ENCODE assay signal across 32 cellular contexts in genomic region chr1:212021563-212021962, GRCh38.
"Had no signal": no experiment of that assay in that cellular context is flagged by ENCODE, and none has a peak within 500 bp of the region (broad histone marks: within the 10 kb centered on the region; RNA-seq: fewer than 3 reads in every experiment).

No MANE protein-coding gene starts in this region.

- H3K27ac Mint-ChIP-seq: activated CD4-positive, alpha-beta memory T cell treated with anti-CD3 and anti-CD28 coated beads for 36 hours; activated naive CD4-positive, alpha-beta T cell treated with anti-CD3 and anti-CD28 coated beads for 36 hours; activated naive CD4-positive, alpha-beta T cell treated with anti-CD3 and anti-CD28 coated beads, Interleukin-2, amount 50 U/mL, for 72 hours; activated T-helper 1 cell treated with anti-CD3 and anti-CD28 coated beads, Interleukin-12 subunit alpha, Interleukin-12 subunit beta, Interleukin-2, Interleukin-4 antibody, amounts not matched to agents 30 ng/mL and 10 ng/mL and 1 ng/mL, durations not matched to agents 14 hours and 24 hours and 36 hours; brain; T-helper 1 cell treated with Interleukin-12 subunit alpha and Interleukin-12 subunit beta and Interleukin-4 antibody, amounts not matched to agents 30 μg/mL and 1 μg/mL, for 36 hours; T-helper 2 cell treated with Interferon-gamma antibody and Interleukin-4, amounts not matched to agents 5 μg/mL and 100 μg/mL, for 36 hours; WTC11 had no signal

- H3K27me3 Mint-ChIP-seq: activated CD4-positive, alpha-beta memory T cell treated with anti-CD3 and anti-CD28 coated beads for 36 hours; brain had no signal

- H3K4me1 ChIP-seq: SJSA1 had no signal

- H3K4me1 Mint-ChIP-seq: WTC11 had no signal

- ATAC-seq: activated CD4-positive, CD25-positive, alpha-beta regulatory T cell treated with anti-CD3 and anti-CD28 coated beads, Interleukin-2, amount 50 U/mL, for 24 hours; activated naive CD4-positive, alpha-beta T cell treated with anti-CD3 and anti-CD28 coated beads, Interleukin-2, amount 50 U/mL, for 72 hours; activated T-cell treated with anti-CD3 and anti-CD28 coated beads, Interleukin-2, amount 50 U/mL, for 4 hours; Panc1; WTC11 had no signal

- FAIRE-seq: bronchial epithelial cell had no signal

- H3K9ac ChIP-seq: SK-N-SH had no signal

- H3K27ac ChIP-seq: SJSA1 had no signal

- H3K4me3 ChIP-seq: SJSA1 had no signal

- H3K4me3 Mint-ChIP-seq: activated CD4-positive, alpha-beta memory T cell treated with anti-CD3 and anti-CD28 coated beads for 36 hours; activated naive CD4-positive, alpha-beta T cell treated with anti-CD3 and anti-CD28 coated beads for 36 hours; activated T-cell treated with anti-CD3 and anti-CD28 coated beads, Interleukin-2, amount 50 U/mL, for 4 hours; activated T-helper 1 cell treated with anti-CD3 and anti-CD28 coated beads, Interleukin-12 subunit alpha, Interleukin-12 subunit beta, Interleukin-2, Interleukin-4 antibody, amounts not matched to agents 30 ng/mL and 10 ng/mL and 1 ng/mL, durations not matched to agents 14 hours and 24 hours and 36 hours; brain; T-helper 1 cell treated with Interleukin-12 subunit alpha and Interleukin-12 subunit beta and Interleukin-4 antibody, amounts not matched to agents 30 μg/mL and 1 μg/mL, for 36 hours; T-helper 2 cell treated with Interferon-gamma antibody and Interleukin-4, amounts not matched to agents 5 μg/mL and 100 μg/mL, for 36 hours; WTC11 had no signal

- DNase-seq: activated CD4-positive, alpha-beta memory T cell treated with anti-CD3 and anti-CD28 coated beads for 36 hours; activated CD4-positive, alpha-beta T cell treated with anti-CD3 and anti-CD28 coated beads for 4 hours; activated CD4-positive, alpha-beta T cell treated with anti-CD3 and anti-CD28 coated beads, Interleukin-2, amount 50 U/mL, for 1 hour; activated CD8-positive, alpha-beta memory T cell treated with anti-CD3 and anti-CD28 coated beads, Interleukin-2, amount 50 U/mL, for 4 hours; activated gamma-delta T cell treated with Interleukin-2 at 50 U/mL for 16 hours; activated naive CD4-positive, alpha-beta T cell treated with anti-CD3 and anti-CD28 coated beads for 36 hours; activated T-cell treated with anti-CD3 and anti-CD28 coated beads for 4 hours; activated T-cell treated with anti-CD3 and anti-CD28 coated beads, Interleukin-2, amount 50 U/mL, for 4 hours; anterior cingulate cortex; caudate nucleus; cerebellar nuclear complex; MM.1S; MV-4-11; NCI-H1092; NCI-H1436 treated with DMSO at 0.1 percent for 48 hours; NCI-H1694 treated with DMSO at 0.1 percent for 48 hours; NCI-H2029; NCI-H345; NCI-H524 treated with DMSO at 0.1 percent for 48 hours; RPMI8226; SHP77 treated with DMSO at 0.1 percent for 48 hours; SK-N-SH had no signal

- H3K9me3 ChIP-seq: SJSA1, SK-N-SH had no signal

- H3K4me2 ChIP-seq: SK-N-SH had no signal

- H3K27me3 ChIP-seq: SJSA1 had no signal
